In the genomic region with DNA sequence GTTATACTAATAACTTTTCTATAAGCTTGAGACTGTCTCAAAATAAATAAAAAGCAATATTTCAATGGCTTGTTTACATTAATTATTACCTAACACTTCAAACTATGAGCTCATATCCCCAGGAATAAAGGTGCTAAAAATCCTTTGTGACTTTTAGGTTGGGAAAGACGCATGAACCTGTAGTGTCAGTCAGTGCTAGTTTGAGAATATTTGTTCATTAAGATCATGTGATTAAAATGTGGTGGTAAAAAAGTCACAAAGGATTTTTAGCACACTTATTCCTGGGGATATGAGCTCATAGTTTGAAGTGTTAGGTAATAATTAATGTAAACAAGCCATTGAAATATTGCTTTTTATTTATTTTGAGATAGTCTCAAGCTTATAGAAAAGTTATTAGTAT, we compare ENCODE assay signal across 8 cellular contexts.
DNase-seq lines count a peak whose midpoint lies in the region; ATAC-seq and TF ChIP-seq lines count a peak whose summit lies in the region.
"Not testable (repeated sequence)": the region's sequence is repeated elsewhere in the genome, so short reads cannot be mapped to it uniquely, and the experiment has no call there.

No MANE protein-coding gene starts in this region.

- peak overlapping the region; percentile 57 for H3K27ac Mint-ChIP-seq in Calu3 (ENCODE audit: unreplicated experiment)
- peak overlapping the region in 1 of 2 donors; percentile 40 for H3K27ac Mint-ChIP-seq in stimulated activated naive CD8-positive, alpha-beta T cell treated with anti-CD3 and anti-CD28 coated beads, Interleukin-15, amount 100 ng/mL, for 72 hours

- H3K36me3 Mint-ChIP-seq in Calu3 (ENCODE audit: insufficient read depth, unreplicated experiment): not testable (repeated sequence)

- CTCF ChIA-PET in Calu3 (lab: Charles Lee): not testable (repeated sequence)

- ATAC-seq in GM18907 (IDR thresholded peaks at IDR 0.05; ENCODE audit: unreplicated experiment) (peak; percentile 29), GM21447 (IDR thresholded peaks at IDR 0.05; ENCODE audit: unreplicated experiment) (peak; percentile 7), HG02852 (IDR thresholded peaks at IDR 0.05; ENCODE audit: unreplicated experiment) (peak; percentile 5), HG03378 (IDR thresholded peaks at IDR 0.05; ENCODE audit: unreplicated experiment) (peak; percentile 28)
- peak; percentile 3 for ATAC-seq in stimulated activated naive CD8-positive, alpha-beta T cell treated with anti-CD3 and anti-CD28 coated beads, Interleukin-15, amount 100 ng/mL, for 72 hours

- H3K9me3 ChIP-seq in endocrine pancreas (ENCODE audit: control insufficient read depth, low read length): not testable (repeated sequence)

- not testable (repeated sequence) for H3K27me3 Mint-ChIP-seq in Calu3 (ENCODE audit: unreplicated experiment); stimulated activated naive CD8-positive, alpha-beta T cell treated with anti-CD3 and anti-CD28 coated beads, Interleukin-15, amount 100 ng/mL, for 72 hours

- not testable (repeated sequence) for BruUV-seq in Calu3 (replicated peaks; lab: Mats Ljungman, UMichigan)

- DNase-seq in Calu3; stimulated activated naive CD8-positive, alpha-beta T cell treated with anti-CD3 and anti-CD28 coated beads, Interleukin-15, amount 100 ng/mL, for 72 hours: not testable (repeated sequence)

- peak overlapping the region; percentile 22; the same call in 1 of the 2 replicates for H3K27ac ChIP-seq in VCaP

- H3K4me3 Mint-ChIP-seq in Calu3 (ENCODE audit: low read depth, unreplicated experiment); stimulated activated naive CD8-positive, alpha-beta T cell treated with anti-CD3 and anti-CD28 coated beads, Interleukin-15, amount 100 ng/mL, for 72 hours: not testable (repeated sequence)

- H3K36me3 ChIP-seq in endocrine pancreas (ENCODE audit: control insufficient read depth, insufficient read depth, low read length): not testable (repeated sequence)

- H3K9ac ChIP-seq in endocrine pancreas (ENCODE audit: control insufficient read depth, insufficient read depth, low read length): not testable (repeated sequence)

- peaks cover 65% of the 10 kb centered on the region for H3K4me1 Mint-ChIP-seq in Calu3 (ENCODE audit: low read depth, unreplicated experiment)
- peaks cover 68% of the 10 kb centered on the region for H3K4me1 Mint-ChIP-seq in stimulated activated naive CD8-positive, alpha-beta T cell treated with anti-CD3 and anti-CD28 coated beads, Interleukin-15, amount 100 ng/mL, for 72 hours

- peaks cover 17% of the 10 kb centered on the region for H3K4me1 ChIP-seq in endocrine pancreas (ENCODE audit: control insufficient read depth, insufficient read depth, low read length)

- not testable (repeated sequence) for H3K27me3 ChIP-seq in endocrine pancreas (ENCODE audit: control insufficient read depth, insufficient read depth, low read length)

- intact Hi-C loops in Calu3 (cut with micrococcal nuclease; ENCODE audit: unreplicated experiment): not testable (repeated sequence)

- peak overlapping the region; percentile 10 for H3K4me3 ChIP-seq in endocrine pancreas (ENCODE audit: control insufficient read depth, insufficient read depth, low read length)

- TF ChIP-seq CTCF in Calu3 (IDR thresholded peaks at IDR 0.05; ENCODE audit: unreplicated experiment); VCaP (conservative IDR thresholded peaks at IDR 0.05): not testable (repeated sequence)

- not testable (repeated sequence) for H3K9me3 Mint-ChIP-seq in Calu3 (ENCODE audit: low read depth, unreplicated experiment); stimulated activated naive CD8-positive, alpha-beta T cell treated with anti-CD3 and anti-CD28 coated beads, Interleukin-15, amount 100 ng/mL, for 72 hours
